ENCODE assay signal across 1 cellular context in the genomic region with DNA sequence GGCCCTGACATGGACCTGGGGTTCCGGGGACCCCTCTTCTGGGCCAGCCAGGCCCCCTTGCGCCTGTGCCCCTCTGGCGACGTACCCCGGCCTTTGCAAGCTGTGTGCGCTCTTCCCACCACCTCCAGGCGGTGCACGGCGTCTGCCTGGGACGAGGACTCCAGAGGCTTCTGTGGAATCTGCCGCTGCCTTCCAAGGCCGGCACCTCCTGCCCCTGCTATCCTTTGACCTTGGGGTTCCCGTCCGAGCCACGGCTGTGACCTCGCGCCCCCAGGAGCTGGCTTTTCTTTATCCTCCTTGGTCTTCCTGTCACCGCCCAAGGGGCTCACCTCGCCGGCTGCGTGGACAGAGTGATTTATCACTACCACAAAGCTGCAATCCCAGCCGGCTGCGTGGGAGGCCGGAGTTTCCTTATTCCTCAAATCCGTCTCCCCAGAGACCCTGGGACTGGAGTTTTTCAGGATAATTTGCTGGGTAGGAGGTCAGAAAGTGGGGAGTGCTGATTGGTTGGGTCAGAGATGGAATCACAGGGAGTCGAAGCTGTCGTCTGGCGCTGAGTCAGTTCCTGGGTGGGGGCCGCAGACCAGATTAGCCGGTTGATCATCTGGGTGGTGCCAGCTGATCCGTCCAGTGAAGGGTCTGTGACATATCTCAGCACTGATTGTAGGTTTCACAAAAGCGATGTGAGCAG.
TF ChIP-seq lines count a peak whose summit lies in the region.

No MANE protein-coding gene starts in this region.

TF ChIP-seq in K562, 482 proteins besides CTCF, POLR2A, EP300 and RAD21 (continues in another document):
- no peak for TF ChIP-seq RBM14 (IDR thresholded peaks at IDR 0.05; ENCODE audit: borderline replicate concordance, insufficient read depth, low read depth, low read length)
- TF ChIP-seq CXXC5 (CRISPR knock-in tag; IDR thresholded peaks at IDR 0.05), result peak; percentile 18; the same call in 1 of the 2 replicates
- TF ChIP-seq PKNOX1 (IDR thresholded peaks at IDR 0.05), result peak; percentile 79
- no peak for TF ChIP-seq ZNF583 (CRISPR knock-in tag; IDR thresholded peaks at IDR 0.05)
- TF ChIP-seq FOSL1 (tag; conservative IDR thresholded peaks at IDR 0.05), result peak; percentile 50
- TF ChIP-seq NELFE (IDR thresholded peaks at IDR 0.05; ENCODE audit: insufficient read depth, insufficient read length), result no peak
- peak; percentile 16; the same call in 1 of the 2 replicates for TF ChIP-seq SMAD4 (CRISPR knock-in tag; conservative IDR thresholded peaks at IDR 0.05)
- TF ChIP-seq ESRRA (IDR thresholded peaks at IDR 0.05; ENCODE audit: borderline replicate concordance, low read depth), result peak; percentile 69
- TF ChIP-seq ZNF551 (CRISPR knock-in tag; IDR thresholded peaks at IDR 0.05), result no peak
- no peak for TF ChIP-seq ZFP91 (CRISPR knock-in tag; IDR thresholded peaks at IDR 0.05)
- no peak for TF ChIP-seq RBM25 (IDR thresholded peaks at IDR 0.05; ENCODE audit: low read depth, low read length, severe bottlenecking)
- TF ChIP-seq MLX (CRISPR knock-in tag; conservative IDR thresholded peaks at IDR 0.05), result no peak
- no peak for TF ChIP-seq KAT7 (CRISPR knock-in tag; IDR thresholded peaks at IDR 0.05; ENCODE audit: borderline replicate concordance)
- 0 out of 2 replicates have a peak, but pooled peaks have one; percentile 29 for TF ChIP-seq SMARCE1 (IDR thresholded peaks at IDR 0.05)
- peak; percentile 22; the same call in 1 of the 2 replicates for TF ChIP-seq CBFA2T2 (conservative IDR thresholded peaks at IDR 0.05)
- TF ChIP-seq MECOM (CRISPR knock-in tag; IDR thresholded peaks at IDR 0.05), result no peak
- no peak for TF ChIP-seq NKRF (IDR thresholded peaks at IDR 0.05; ENCODE audit: borderline replicate concordance)
- TF ChIP-seq RBM17 (IDR thresholded peaks at IDR 0.05; ENCODE audit: borderline replicate concordance, low read depth, low read length), result no peak
- no peak for TF ChIP-seq ZNF224 (CRISPR knock-in tag; IDR thresholded peaks at IDR 0.05)
- 0 out of 2 replicates have a peak, but pooled peaks have one; percentile 34 for TF ChIP-seq HDAC2 (IDR thresholded peaks at IDR 0.05)
- TF ChIP-seq ZNF76 (CRISPR knock-in tag; IDR thresholded peaks at IDR 0.05; ENCODE audit: borderline replicate concordance), result no peak
- TF ChIP-seq CHD2 (IDR thresholded peaks at IDR 0.05; ENCODE audit: low read depth, low read length), result no peak
- TF ChIP-seq ZBTB17 (CRISPR knock-in tag; IDR thresholded peaks at IDR 0.05), result no peak
- no peak for TF ChIP-seq NR3C1 (CRISPR knock-in tag; IDR thresholded peaks at IDR 0.05)
- peak; percentile 45; the same call in 1 of the 2 replicates for TF ChIP-seq ATF3 (IDR thresholded peaks at IDR 0.05)
- no peak for TF ChIP-seq ATF3 (CRISPR knock-in tag; conservative IDR thresholded peaks at IDR 0.05)
- TF ChIP-seq TAF9B (IDR thresholded peaks at IDR 0.05; ENCODE audit: partially characterized antibody), result peak; percentile 49
- no peak for TF ChIP-seq ZNF444 (CRISPR knock-in tag; IDR thresholded peaks at IDR 0.05)
- no peak for TF ChIP-seq PBX2 (CRISPR knock-in tag; IDR thresholded peaks at IDR 0.05; ENCODE audit: low read depth)
- TF ChIP-seq PBX2 (tag; conservative IDR thresholded peaks at IDR 0.05; ENCODE audit: low read depth), result peak; percentile 80
- peak; percentile 49; the same call in 1 of the 2 replicates for TF ChIP-seq ARID1B (IDR thresholded peaks at IDR 0.05)
- TF ChIP-seq, protein P1, sequence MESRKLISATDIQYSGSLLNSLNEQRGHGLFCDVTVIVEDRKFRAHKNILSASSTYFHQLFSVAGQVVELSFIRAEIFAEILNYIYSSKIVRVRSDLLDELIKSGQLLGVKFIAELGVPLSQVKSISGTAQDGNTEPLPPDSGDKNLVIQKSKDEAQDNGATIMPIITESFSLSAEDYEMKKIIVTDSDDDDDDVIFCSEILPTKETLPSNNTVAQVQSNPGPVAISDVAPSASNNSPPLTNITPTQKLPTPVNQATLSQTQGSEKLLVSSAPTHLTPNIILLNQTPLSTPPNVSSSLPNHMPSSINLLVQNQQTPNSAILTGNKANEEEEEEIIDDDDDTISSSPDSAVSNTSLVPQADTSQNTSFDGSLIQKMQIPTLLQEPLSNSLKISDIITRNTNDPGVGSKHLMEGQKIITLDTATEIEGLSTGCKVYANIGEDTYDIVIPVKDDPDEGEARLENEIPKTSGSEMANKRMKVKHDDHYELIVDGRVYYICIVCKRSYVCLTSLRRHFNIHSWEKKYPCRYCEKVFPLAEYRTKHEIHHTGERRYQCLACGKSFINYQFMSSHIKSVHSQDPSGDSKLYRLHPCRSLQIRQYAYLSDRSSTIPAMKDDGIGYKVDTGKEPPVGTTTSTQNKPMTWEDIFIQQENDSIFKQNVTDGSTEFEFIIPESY (CRISPR knock-in tag; IDR thresholded peaks at IDR 0.05), result no peak
- TF ChIP-seq MEIS2 (IDR thresholded peaks at IDR 0.05; ENCODE audit: partially characterized antibody), result peak; percentile 89
- no peak for TF ChIP-seq MYBL2 (IDR thresholded peaks at IDR 0.05; ENCODE audit: low read depth)
- no peak for TF ChIP-seq MYBL2 (CRISPR knock-in tag; IDR thresholded peaks at IDR 0.05; ENCODE audit: borderline replicate concordance)
- TF ChIP-seq CREM (IDR thresholded peaks at IDR 0.05; ENCODE audit: low read depth), result peak; percentile 8; the same call in 1 of the 2 replicates
- no peak for TF ChIP-seq PRDM10 (IDR thresholded peaks at IDR 0.05; ENCODE audit: partially characterized antibody)
- TF ChIP-seq JUND (IDR thresholded peaks at IDR 0.05; ENCODE audit: borderline replicate concordance, low read depth, low read length), result peak; percentile 35; the same call in 1 of the 2 replicates
- TF ChIP-seq JUND (tag; IDR thresholded peaks at IDR 0.05; ENCODE audit: borderline replicate concordance, low read depth, low read length), result peak; percentile 39; the same call in 1 of the 3 replicates
- TF ChIP-seq EGR1 (conservative IDR thresholded peaks at IDR 0.05), result peak; percentile 45
- peak; percentile 73; the same call in 1 of the 2 replicates for TF ChIP-seq TFAP4 (CRISPR knock-in tag; IDR thresholded peaks at IDR 0.05; ENCODE audit: borderline replicate concordance)
- no peak for TF ChIP-seq CAMTA2 (CRISPR knock-in tag; conservative IDR thresholded peaks at IDR 0.05)
- TF ChIP-seq TAF1 (IDR thresholded peaks at IDR 0.05; ENCODE audit: control insufficient read depth, extremely low read depth, insufficient read depth, low read length, severe bottlenecking), result no peak
- peak; percentile 79 to 81 for TF ChIP-seq KDM1A (IDR thresholded peaks at IDR 0.05)
- TF ChIP-seq TAL1 (IDR thresholded peaks at IDR 0.05), result no peak
